11 cellular contexts compared by ENCODE assay signal in the genomic region with DNA sequence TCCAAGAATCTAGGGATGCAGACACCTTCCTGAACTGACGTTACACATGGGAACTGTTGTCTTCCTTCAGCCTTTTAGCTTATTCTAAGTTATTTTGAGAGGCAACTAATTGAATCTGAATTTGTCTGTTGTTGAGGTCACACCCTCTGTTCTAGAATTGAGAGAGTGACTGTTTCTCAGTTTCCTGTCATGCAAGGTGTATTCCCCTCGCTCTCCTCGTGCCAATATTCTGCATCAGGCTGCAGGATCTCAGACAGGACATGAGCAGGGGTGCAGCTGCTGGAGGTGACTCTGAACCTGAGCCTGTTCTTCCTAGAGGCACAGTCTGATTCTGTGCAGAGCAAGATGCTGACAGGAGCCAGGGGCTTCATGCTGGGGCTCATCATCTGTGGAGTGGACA.
"Had no signal": no experiment of that assay in that cellular context is flagged by ENCODE, and none has a peak within 500 bp of the region (broad histone marks: within the 10 kb centered on the region; RNA-seq: fewer than 3 reads in every experiment).

No MANE protein-coding gene starts in this region.

- H3K27ac Mint-ChIP-seq: activated naive CD4-positive, alpha-beta T cell treated with anti-CD3 and anti-CD28 coated beads, Interleukin-2, amount 50 U/mL, for 24 hours; stimulated activated naive CD8-positive, alpha-beta T cell treated with anti-CD3 and anti-CD28 coated beads, Interleukin-15, amount 100 ng/mL, for 72 hours; T-cell had no signal

- DNase-seq: activated CD4-positive, alpha-beta T cell treated with anti-CD3 and anti-CD28 coated beads for 48 hours; left colon; midbrain; pancreas; stimulated activated naive CD8-positive, alpha-beta T cell treated with anti-CD3 and anti-CD28 coated beads, Interleukin-15, amount 100 ng/mL, for 72 hours; T-cell; upper lobe of left lung had no signal

- H3K9me3 Mint-ChIP-seq: activated naive CD4-positive, alpha-beta T cell treated with anti-CD3 and anti-CD28 coated beads, Interleukin-2, amount 50 U/mL, for 24 hours had no signal

- H3K4me1 Mint-ChIP-seq: activated naive CD4-positive, alpha-beta T cell treated with anti-CD3 and anti-CD28 coated beads, Interleukin-2, amount 50 U/mL, for 24 hours; T-cell had no signal

- ATAC-seq: gastroesophageal sphincter; left colon; pancreas; sciatic nerve; stimulated activated naive CD8-positive, alpha-beta T cell treated with anti-CD3 and anti-CD28 coated beads, Interleukin-15, amount 100 ng/mL, for 72 hours; T-cell had no signal

- H3K36me3 Mint-ChIP-seq: activated naive CD4-positive, alpha-beta T cell treated with anti-CD3 and anti-CD28 coated beads, Interleukin-2, amount 50 U/mL, for 24 hours; neural progenitor cell; T-cell had no signal

- H3K4me3 Mint-ChIP-seq: activated naive CD4-positive, alpha-beta T cell treated with anti-CD3 and anti-CD28 coated beads, Interleukin-2, amount 50 U/mL, for 24 hours; neural progenitor cell; stimulated activated naive CD8-positive, alpha-beta T cell treated with anti-CD3 and anti-CD28 coated beads, Interleukin-15, amount 100 ng/mL, for 72 hours; T-cell had no signal
